In the genomic region with DNA sequence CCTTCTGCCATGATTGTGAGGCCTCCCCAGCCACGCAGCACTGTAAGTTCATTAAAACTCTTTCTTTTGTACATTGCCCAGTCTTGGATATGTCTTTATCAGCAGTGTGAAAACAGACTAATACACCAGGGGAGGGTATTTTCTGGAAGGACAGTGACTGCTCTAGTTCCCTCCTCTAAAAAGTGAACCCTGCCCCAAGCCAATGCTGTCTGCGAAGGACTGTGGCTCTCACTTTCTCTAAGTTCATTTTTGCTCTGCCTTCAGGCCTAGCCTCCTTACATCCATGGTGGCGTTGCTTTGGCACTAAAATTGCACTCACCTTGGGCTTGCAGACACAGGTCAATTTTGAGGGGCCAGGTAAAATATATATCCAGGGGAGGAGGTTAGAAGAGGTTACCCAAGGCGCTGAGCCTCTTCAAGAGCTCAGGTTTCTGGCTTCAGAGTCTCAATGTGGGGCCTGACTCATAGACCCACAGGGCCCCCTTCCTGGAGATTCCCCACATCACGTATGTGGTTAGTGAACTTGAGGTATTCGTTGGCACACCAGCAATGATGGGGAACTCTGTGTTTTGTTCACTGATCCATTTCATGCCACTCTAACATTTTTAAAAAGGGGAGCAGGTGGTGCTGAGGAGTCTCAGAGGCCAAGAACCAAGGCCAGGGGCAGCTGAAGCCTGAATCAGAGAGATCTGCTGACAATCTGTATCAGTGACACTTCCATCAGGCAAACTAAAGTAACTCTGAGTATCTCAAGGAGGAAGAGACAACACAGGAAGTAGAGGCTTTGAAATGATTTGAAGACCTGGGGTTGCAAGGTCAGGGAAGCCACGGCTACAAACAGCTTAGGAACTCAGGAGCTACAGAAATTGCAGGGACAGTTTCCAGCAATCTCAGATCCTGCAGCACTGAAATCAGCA, we compare ENCODE assay signal across 10 cellular contexts.
DNase-seq lines count a peak whose midpoint lies in the region; ATAC-seq, FAIRE-seq and TF ChIP-seq lines count a peak whose summit lies in the region.
"Had no signal": no experiment of that assay in that cellular context is flagged by ENCODE, and none has a peak within 500 bp of the region (broad histone marks: within the 10 kb centered on the region; RNA-seq: fewer than 3 reads in every experiment).

No MANE protein-coding gene starts in this region.

- H3K9me3 ChIP-seq in upper lobe of left lung: no peaks in the 10 kb centered on the region
- H3K9me3 ChIP-seq: SJSA1 had no signal

- peak; percentile 1 for DNase-seq in MV-4-11 (lab: John Stamatoyannopoulos, UW)
- peak; percentile 7 to 27 for DNase-seq in activated T-helper 1 cell treated with anti-CD3 and anti-CD28 coated beads, Interleukin-2, amount 50 U/mL, for 16 hours (ENCODE audit: low read depth in 1 of 2, low spot score in 1 of 2)
- peak in 2 of 3 donors; percentile 9 to 16 for DNase-seq in stimulated activated CD4-positive, alpha-beta T cell treated with anti-CD3 and anti-CD28 coated beads, TNF-alpha, amount 100 ng/mL, for 1 hour (ENCODE audit: low read depth in 3 of 3, low spot score in 1 of 3)
- DNase-seq in upper lobe of left lung: no peak
- no peak for DNase-seq in GM12892 (ENCODE audit: insufficient read length)
- DNase-seq: GDM1 had no signal

- no peaks in the 10 kb centered on the region for H3K36me3 ChIP-seq in upper lobe of left lung
- H3K36me3 ChIP-seq: SJSA1 had no signal

- no peaks in the 10 kb centered on the region for H3K4me1 ChIP-seq in upper lobe of left lung
- H3K4me1 ChIP-seq: SJSA1 had no signal

- no peak for TF ChIP-seq CTCF in upper lobe of left lung (IDR thresholded peaks at IDR 0.05)

- no peak overlapping the region for H3K4me3 ChIP-seq in upper lobe of left lung
- H3K4me3 ChIP-seq: SJSA1 had no signal

- H3K27me3 ChIP-seq in upper lobe of left lung: no peaks in the 10 kb centered on the region
- H3K27me3 ChIP-seq: SJSA1 had no signal

- ATAC-seq in GM18873 (IDR thresholded peaks at IDR 0.05; ENCODE audit: low FRiP score, unreplicated experiment): peak; percentile 59
- ATAC-seq in GM21737 (IDR thresholded peaks at IDR 0.05; ENCODE audit: unreplicated experiment): no peak
- ATAC-seq in HG02840 (IDR thresholded peaks at IDR 0.05; ENCODE audit: low FRiP score, unreplicated experiment): no peak
- ATAC-seq in upper lobe of left lung (ENCODE audit: low FRiP score in 2 of 2): no peak

- FAIRE-seq in GM12892 (lab: Jason Lieb, UNC): no peak

- TF ChIP-seq POLR2A in upper lobe of left lung (IDR thresholded peaks at IDR 0.05) (no peak), GM12892 (IDR thresholded peaks at IDR 0.05; ENCODE audit: low read depth, low read length) (no peak)

- no peak overlapping the region for H3K27ac ChIP-seq in upper lobe of left lung
- H3K27ac ChIP-seq: SJSA1 had no signal

- TF ChIP-seq EP300 in upper lobe of left lung (IDR thresholded peaks at IDR 0.05): no peak

- WGBS in upper lobe of left lung, 2 donors: 59 to 66% methylated on average over 6 to 7 of the region's 7 CpGs

Comparison
In these comparisons a context has a peak if more than half of its experiments do, and no peak if none do; other contexts are left out.
1. DNase-seq: peak in MV-4-11 (single experiment), activated T-helper 1 cell treated with anti-CD3 and anti-CD28 coated beads, Interleukin-2, amount 50 U/mL, for 16 hours (2 of 2) and stimulated activated CD4-positive, alpha-beta T cell treated with anti-CD3 and anti-CD28 coated beads, TNF-alpha, amount 100 ng/mL, for 1 hour (2 of 3); none in upper lobe of left lung (0 of 2) and GM12892 (single experiment).